In the genomic region with DNA sequence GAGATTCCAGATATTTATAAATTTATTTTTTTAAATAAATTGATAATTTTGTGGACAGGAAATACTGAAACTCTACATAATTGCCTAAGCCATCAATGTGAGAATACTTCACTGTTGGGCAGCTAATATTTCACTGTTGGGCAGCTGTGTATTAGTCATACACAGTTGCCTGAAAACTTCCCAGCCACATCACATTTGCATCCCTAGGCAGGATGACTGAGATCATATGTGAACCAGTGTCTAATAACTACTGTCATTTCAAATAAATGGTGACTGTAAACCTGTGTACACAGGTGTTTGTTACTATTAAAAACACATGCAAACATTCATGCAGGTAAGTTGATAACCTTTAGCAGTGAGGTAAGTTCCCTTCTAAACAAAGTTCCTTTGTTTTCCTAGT, we compare ENCODE assay signal across 1 cellular context.
TF ChIP-seq lines count a peak whose summit lies in the region.

No MANE protein-coding gene starts in this region.

TF ChIP-seq in endothelial cell of umbilical vein, 7 proteins besides CTCF, POLR2A, EP300 and RAD21 (continued from another document):
- no peak for TF ChIP-seq MAX (IDR thresholded peaks at IDR 0.05; ENCODE audit: insufficient read depth, insufficient read length)
- TF ChIP-seq GATA2 (IDR thresholded peaks at IDR 0.05; ENCODE audit: insufficient read depth, insufficient read length, low read depth, low read length), result no peak
